15 cellular contexts compared by ENCODE assay signal in genomic region chr2:68263632-68264031, GRCh38. TPM values are rescaled to one million over a fixed set of nuclear protein-coding genes. Genes with fewer than 3 reads are reported as not detected.
"Had no signal": no experiment of that assay in that cellular context is flagged by ENCODE, and none has a peak within 500 bp of the region (broad histone marks: within the 10 kb centered on the region; RNA-seq: fewer than 3 reads in every experiment).

No MANE protein-coding gene starts in this region.

- ATAC-seq: natural killer cell treated with Interleukin-12 subunit alpha and Interleukin-12 subunit beta and Interleukin-15 and Interleukin-18, amount 100 ng/mL, for 72 hours; right cardiac atrium; WTC11 had no signal

- H3K36me3 ChIP-seq: transverse colon had no signal

- DNase-seq: activated CD4-positive, alpha-beta T cell treated with anti-CD3 and anti-CD28 coated beads for 48 hours; activated CD8-positive, alpha-beta memory T cell treated with anti-CD3 and anti-CD28 coated beads for 24 hours; activated naive CD4-positive, alpha-beta T cell treated with anti-CD3 and anti-CD28 coated beads for 36 hours; foreskin melanocyte; head of caudate nucleus; nucleus accumbens; right cardiac atrium; stimulated activated CD4-positive, alpha-beta T cell treated with anti-CD3 and anti-CD28 coated beads, Interleukin-1b, Interleukin-23, amount 100 ng/mL, for 48 hours; stimulated activated naive CD4-positive, alpha-beta T cell; substantia nigra; T1000; transverse colon had no signal

- H3K4me3 ChIP-seq: smooth muscle cell, transverse colon had no signal

- H3K9me3 ChIP-seq: transverse colon had no signal

- H3K27ac ChIP-seq: transverse colon had no signal

- H3K27me3 ChIP-seq: transverse colon had no signal

RNA-seq across cellular contexts. Expression of gene CNRIP1, which starts 56.1 kb away (rescaled TPM):
- total RNA-seq: activated naive CD4-positive, alpha-beta T cell treated with anti-CD3 and anti-CD28 coated beads for 36 hours; natural killer cell treated with Interleukin-12 subunit alpha and Interleukin-12 subunit beta and Interleukin-15 and Interleukin-18, amount 100 ng/mL, for 72 hours had no signal
